ENCODE assay signal across 36 cellular contexts in genomic region chr9:133167096-133167695, GRCh38. TPM values are rescaled to one million over a fixed set of nuclear protein-coding genes. Genes with fewer than 3 reads are reported as not detected.
"Had no signal": no experiment of that assay in that cellular context is flagged by ENCODE, and none has a peak within 500 bp of the region (broad histone marks: within the 10 kb centered on the region; RNA-seq: fewer than 3 reads in every experiment).

No MANE protein-coding gene starts in this region.

- H3K27me3 ChIP-seq: ascending aorta, cardiac muscle cell, sigmoid colon had no signal

- H3K36me3 ChIP-seq: ascending aorta, cardiac muscle cell, sigmoid colon, suprapubic skin, tibial artery, WERI-Rb-1 had no signal

- H3K27ac ChIP-seq: ascending aorta, cardiac muscle cell, sigmoid colon, suprapubic skin, tibial artery, WERI-Rb-1 had no signal

- H3K9me3 ChIP-seq: ascending aorta, sigmoid colon, suprapubic skin, tibial artery had no signal

- ATAC-seq: activated CD4-positive, CD25-positive, alpha-beta regulatory T cell treated with anti-CD3 and anti-CD28 coated beads, Interleukin-2, amount 50 U/mL, for 24 hours; esophagus mucosa; left colon; natural killer cell had no signal

- H3K4me3 ChIP-seq: ascending aorta, cardiac muscle cell, sigmoid colon, suprapubic skin, tibial artery had no signal

- DNase-seq: activated CD4-positive, alpha-beta memory T cell treated with anti-CD3 and anti-CD28 coated beads for 36 hours; activated CD4-positive, alpha-beta T cell treated with anti-CD3 and anti-CD28 coated beads for 48 hours; activated CD8-positive, alpha-beta memory T cell treated with anti-CD3 and anti-CD28 coated beads, Interleukin-2, amount 50 U/mL, for 4 hours; activated naive CD4-positive, alpha-beta T cell treated with anti-CD3 and anti-CD28 coated beads, Interleukin-2, amount 10 ng/mL, durations not matched to agents 7 days and 5 days; activated naive CD8-positive, alpha-beta T cell treated with anti-CD3 and anti-CD28 coated beads, Interleukin-2, amount 10 ng/mL, durations not matched to agents 7 days and 5 days; activated T-cell treated with anti-CD3 and anti-CD28 coated beads, Interleukin-2, amount 50 U/mL, for 1 hour; cerebellar nuclear complex; endodermal cell; foreskin fibroblast; hypothalamus; immature natural killer cell; kidney; left colon; mesendoderm; natural killer cell; small intestine; stimulated activated CD4-positive, alpha-beta T cell treated with anti-CD3 and anti-CD28 coated beads, Interleukin-1b, Interleukin-23, amount 100 ng/mL, for 48 hours; stimulated activated CD4-positive, alpha-beta T cell treated with anti-CD3 and anti-CD28 coated beads, Interleukin-4, amount 100 ng/mL, for 4 hours; stimulated activated CD8-positive, alpha-beta memory T cell treated with anti-CD3 and anti-CD28 coated beads, Interleukin-4, amount 100 ng/mL, for 48 hours; stimulated activated naive CD4-positive, alpha-beta T cell; T-helper 1 cell; WERI-Rb-1 had no signal

- FAIRE-seq: kidney, small intestine had no signal

RNA-seq across cellular contexts. Expression of gene GBGT1, which starts 3.5 kb away (rescaled TPM):
- polyA plus RNA-seq: immature natural killer cell had no signal

RNA-seq across cellular contexts. Expression of gene OBP2B, which starts 41.9 kb away (rescaled TPM):
- total RNA-seq: activated CD4-positive, alpha-beta memory T cell treated with anti-CD3 and anti-CD28 coated beads for 36 hours; activated CD8-positive, alpha-beta memory T cell treated with anti-CD3 and anti-CD28 coated beads for 36 hours; activated naive CD8-positive, alpha-beta T cell treated with anti-CD3 and anti-CD28 coated beads, Interleukin-2, amount 10 ng/mL, durations not matched to agents 7 days and 5 days; activated T-helper 1 cell treated with anti-CD3 and anti-CD28 coated beads, Interleukin-12 subunit alpha, Interleukin-12 subunit beta, Interleukin-2, Interleukin-4 antibody, amounts not matched to agents 30 ng/mL and 10 ng/mL and 1 ng/mL, durations not matched to agents 14 hours and 24 hours and 36 hours; ascending aorta; cardiac muscle cell; endodermal cell; esophagus mucosa; kidney; left colon; mononuclear cell; natural killer cell; osteocyte; progenitor cell of endocrine pancreas; renal cortical epithelial cell; sigmoid colon; urinary bladder had no signal
- polyA plus RNA-seq: immature natural killer cell, sigmoid colon, small intestine, urinary bladder had no signal
